Comparison of ENCODE assay signal across 1 cellular context in genomic region chr6:21005816-21006553, GRCh38.
TF ChIP-seq lines count a peak whose summit lies in the region.

No MANE protein-coding gene starts in this region.

TF ChIP-seq in GM23338, 12 proteins besides CTCF, POLR2A, EP300 and RAD21 (continued from another document):
- TF ChIP-seq, protein P1, sequence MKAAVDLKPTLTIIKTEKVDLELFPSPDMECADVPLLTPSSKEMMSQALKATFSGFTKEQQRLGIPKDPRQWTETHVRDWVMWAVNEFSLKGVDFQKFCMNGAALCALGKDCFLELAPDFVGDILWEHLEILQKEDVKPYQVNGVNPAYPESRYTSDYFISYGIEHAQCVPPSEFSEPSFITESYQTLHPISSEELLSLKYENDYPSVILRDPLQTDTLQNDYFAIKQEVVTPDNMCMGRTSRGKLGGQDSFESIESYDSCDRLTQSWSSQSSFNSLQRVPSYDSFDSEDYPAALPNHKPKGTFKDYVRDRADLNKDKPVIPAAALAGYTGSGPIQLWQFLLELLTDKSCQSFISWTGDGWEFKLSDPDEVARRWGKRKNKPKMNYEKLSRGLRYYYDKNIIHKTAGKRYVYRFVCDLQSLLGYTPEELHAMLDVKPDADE (IDR thresholded peaks at IDR 0.05), result no peak
- TF ChIP-seq NANOG (IDR thresholded peaks at IDR 0.05; ENCODE audit: borderline replicate concordance) (no peak), CREB1 (CRISPR knock-in tag; IDR thresholded peaks at IDR 0.05; ENCODE audit: low read depth) (no peak), ZNF114 (CRISPR knock-in tag; IDR thresholded peaks at IDR 0.05) (no peak), ZNF331 (CRISPR knock-in tag; IDR thresholded peaks at IDR 0.05; ENCODE audit: low read depth) (no peak)
- TF ChIP-seq, protein P2, sequence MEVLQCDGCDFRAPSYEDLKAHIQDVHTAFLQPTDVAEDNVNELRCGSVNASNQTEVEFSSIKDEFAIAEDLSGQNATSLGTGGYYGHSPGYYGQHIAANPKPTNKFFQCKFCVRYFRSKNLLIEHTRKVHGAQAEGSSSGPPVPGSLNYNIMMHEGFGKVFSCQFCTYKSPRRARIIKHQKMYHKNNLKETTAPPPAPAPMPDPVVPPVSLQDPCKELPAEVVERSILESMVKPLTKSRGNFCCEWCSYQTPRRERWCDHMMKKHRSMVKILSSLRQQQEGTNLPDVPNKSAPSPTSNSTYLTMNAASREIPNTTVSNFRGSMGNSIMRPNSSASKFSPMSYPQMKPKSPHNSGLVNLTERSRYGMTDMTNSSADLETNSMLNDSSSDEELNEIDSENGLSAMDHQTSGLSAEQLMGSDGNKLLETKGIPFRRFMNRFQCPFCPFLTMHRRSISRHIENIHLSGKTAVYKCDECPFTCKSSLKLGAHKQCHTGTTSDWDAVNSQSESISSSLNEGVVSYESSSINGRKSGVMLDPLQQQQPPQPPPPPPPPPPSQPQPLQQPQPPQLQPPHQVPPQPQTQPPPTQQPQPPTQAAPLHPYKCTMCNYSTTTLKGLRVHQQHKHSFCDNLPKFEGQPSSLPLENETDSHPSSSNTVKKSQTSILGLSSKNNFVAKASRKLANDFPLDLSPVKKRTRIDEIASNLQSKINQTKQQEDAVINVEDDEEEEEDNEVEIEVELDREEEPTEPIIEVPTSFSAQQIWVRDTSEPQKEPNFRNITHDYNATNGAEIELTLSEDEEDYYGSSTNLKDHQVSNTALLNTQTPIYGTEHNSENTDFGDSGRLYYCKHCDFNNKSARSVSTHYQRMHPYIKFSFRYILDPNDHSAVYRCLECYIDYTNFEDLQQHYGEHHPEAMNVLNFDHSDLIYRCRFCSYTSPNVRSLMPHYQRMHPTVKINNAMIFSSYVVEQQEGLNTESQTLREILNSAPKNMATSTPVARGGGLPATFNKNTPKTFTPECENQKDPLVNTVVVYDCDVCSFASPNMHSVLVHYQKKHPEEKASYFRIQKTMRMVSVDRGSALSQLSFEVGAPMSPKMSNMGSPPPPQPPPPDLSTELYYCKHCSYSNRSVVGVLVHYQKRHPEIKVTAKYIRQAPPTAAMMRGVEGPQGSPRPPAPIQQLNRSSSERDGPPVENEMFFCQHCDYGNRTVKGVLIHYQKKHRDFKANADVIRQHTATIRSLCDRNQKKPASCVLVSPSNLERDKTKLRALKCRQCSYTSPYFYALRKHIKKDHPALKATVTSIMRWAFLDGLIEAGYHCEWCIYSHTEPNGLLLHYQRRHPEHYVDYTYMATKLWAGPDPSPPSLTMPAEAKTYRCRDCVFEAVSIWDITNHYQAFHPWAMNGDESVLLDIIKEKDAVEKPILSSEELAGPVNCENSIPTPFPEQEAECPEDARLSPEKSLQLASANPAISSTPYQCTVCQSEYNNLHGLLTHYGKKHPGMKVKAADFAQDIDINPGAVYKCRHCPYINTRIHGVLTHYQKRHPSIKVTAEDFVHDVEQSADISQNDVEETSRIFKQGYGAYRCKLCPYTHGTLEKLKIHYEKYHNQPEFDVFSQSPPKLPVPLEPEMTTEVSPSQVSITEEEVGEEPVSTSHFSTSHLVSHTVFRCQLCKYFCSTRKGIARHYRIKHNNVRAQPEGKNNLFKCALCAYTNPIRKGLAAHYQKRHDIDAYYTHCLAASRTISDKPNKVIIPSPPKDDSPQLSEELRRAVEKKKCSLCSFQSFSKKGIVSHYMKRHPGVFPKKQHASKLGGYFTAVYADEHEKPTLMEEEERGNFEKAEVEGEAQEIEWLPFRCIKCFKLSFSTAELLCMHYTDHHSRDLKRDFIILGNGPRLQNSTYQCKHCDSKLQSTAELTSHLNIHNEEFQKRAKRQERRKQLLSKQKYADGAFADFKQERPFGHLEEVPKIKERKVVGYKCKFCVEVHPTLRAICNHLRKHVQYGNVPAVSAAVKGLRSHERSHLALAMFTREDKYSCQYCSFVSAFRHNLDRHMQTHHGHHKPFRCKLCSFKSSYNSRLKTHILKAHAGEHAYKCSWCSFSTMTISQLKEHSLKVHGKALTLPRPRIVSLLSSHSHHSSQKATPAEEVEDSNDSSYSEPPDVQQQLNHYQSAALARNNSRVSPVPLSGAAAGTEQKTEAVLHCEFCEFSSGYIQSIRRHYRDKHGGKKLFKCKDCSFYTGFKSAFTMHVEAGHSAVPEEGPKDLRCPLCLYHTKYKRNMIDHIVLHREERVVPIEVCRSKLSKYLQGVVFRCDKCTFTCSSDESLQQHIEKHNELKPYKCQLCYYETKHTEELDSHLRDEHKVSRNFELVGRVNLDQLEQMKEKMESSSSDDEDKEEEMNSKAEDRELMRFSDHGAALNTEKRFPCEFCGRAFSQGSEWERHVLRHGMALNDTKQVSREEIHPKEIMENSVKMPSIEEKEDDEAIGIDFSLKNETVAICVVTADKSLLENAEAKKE (CRISPR knock-in tag; IDR thresholded peaks at IDR 0.05), result no peak
